7 cellular contexts compared by ENCODE assay signal in genomic region chr19:2166741-2167738, GRCh38. TPM values are rescaled to one million over a fixed set of nuclear protein-coding genes. Genes with fewer than 3 reads are reported as not detected.
A peak's percentile ranks its signal among the peaks of the same experiment; 100 is the strongest.
DNase-seq lines count a peak whose midpoint lies in the region; ATAC-seq, FAIRE-seq and TF ChIP-seq lines count a peak whose summit lies in the region.

No MANE protein-coding gene starts in this region.

- ATAC-seq in natural killer cell (no peak), HG02870 (IDR thresholded peaks at IDR 0.05; ENCODE audit: unreplicated experiment) (no peak), HG03342 (IDR thresholded peaks at IDR 0.05; ENCODE audit: unreplicated experiment) (no peak), GM21447 (IDR thresholded peaks at IDR 0.05; ENCODE audit: unreplicated experiment) (no peak)

- H3K36me3 Mint-ChIP-seq in endodermal cell (ENCODE audit: low read depth) (no peaks in the 10 kb centered on the region), natural killer cell (no peaks in the 10 kb centered on the region)

- peak; percentile 67 for FAIRE-seq in GM12891 (lab: Jason Lieb, UNC)

- H3K27ac ChIP-seq in endodermal cell (ENCODE audit: low read depth, low read length), result no peak overlapping the region

- no peak for TF ChIP-seq CTCF in endodermal cell (conservative IDR thresholded peaks at IDR 0.05)
- TF ChIP-seq CTCF in natural killer cell (IDR thresholded peaks at IDR 0.05), result no peak

- no peaks in the 10 kb centered on the region for H3K9me3 Mint-ChIP-seq in endodermal cell
- H3K9me3 Mint-ChIP-seq in natural killer cell, result no peaks in the 10 kb centered on the region

- intact Hi-C loops in natural killer cell (cut with micrococcal nuclease), result loop anchor here (5.0 to 10.0 kb wide), 3 partner anchors 80 to 458 kb away; no protein-coding TSS in a partner anchor

- H3K4me1 Mint-ChIP-seq in endodermal cell (peaks cover 32% of the 10 kb centered on the region), natural killer cell (peaks cover 40 to 58% of the 10 kb centered on the region in 2 donors)

- no peaks in the 10 kb centered on the region for H3K36me3 ChIP-seq in endodermal cell (ENCODE audit: control insufficient read depth, insufficient read depth, low read length)

- no peak for DNase-seq in GM12891 (ENCODE audit: insufficient read length, low spot score)
- DNase-seq in endodermal cell, result peak; percentile 62
- DNase-seq in natural killer cell, result no peak

- no peak overlapping the region for H3K9ac ChIP-seq in endodermal cell (ENCODE audit: extremely low read depth, low read length, poor library complexity, severe bottlenecking)

- H3K27ac Mint-ChIP-seq in endodermal cell (no peak overlapping the region), natural killer cell (peak overlapping the region; percentile 94 to 98)

- peaks cover 20% of the 10 kb centered on the region for H3K4me1 ChIP-seq in endodermal cell (ENCODE audit: control insufficient read depth, insufficient read depth, low read length)

- H3K27me3 ChIP-seq in endodermal cell (ENCODE audit: control insufficient read depth, insufficient read depth, low read length, poor library complexity, severe bottlenecking), result no peaks in the 10 kb centered on the region

- H3K27me3 Mint-ChIP-seq in endodermal cell (ENCODE audit: insufficient read depth) (no peaks in the 10 kb centered on the region), natural killer cell (ENCODE audit: low read depth in 2 of 2) (no peaks in the 10 kb centered on the region)

- no peak for TF ChIP-seq POLR2A in GM12891 (IDR thresholded peaks at IDR 0.05; ENCODE audit: low read depth, low read length)

- H3K4me3 Mint-ChIP-seq in endodermal cell, result peak overlapping the region; percentile 11
- peak overlapping the region; percentile 89 for H3K4me3 Mint-ChIP-seq in natural killer cell

- H3K4me3 ChIP-seq in endodermal cell (ENCODE audit: low read length), result no peak overlapping the region

- WGBS in endodermal cell (ENCODE audit: insufficient coverage in 1 of 2, insufficient read length in 1 of 2), 2 experiments, result 93 to 94% methylated on average over 28 to 35 of the region's 35 CpGs

- H3K9me3 ChIP-seq in endodermal cell (ENCODE audit: control insufficient read depth, low read length), result no peaks in the 10 kb centered on the region

TF ChIP-seq in GM12891, 5 proteins besides CTCF, POLR2A, EP300 and RAD21:
- TF ChIP-seq POLR2AphosphoS5 (IDR thresholded peaks at IDR 0.05; ENCODE audit: low read depth, low read length), result no peak
- no peak for TF ChIP-seq POU2F2 (IDR thresholded peaks at IDR 0.05; ENCODE audit: low read depth, low read length)
- no peak for TF ChIP-seq PAX5 (IDR thresholded peaks at IDR 0.05; ENCODE audit: insufficient read depth, low read length, severe bottlenecking)
- no peak for TF ChIP-seq SPI1 (IDR thresholded peaks at IDR 0.05; ENCODE audit: low read depth, low read length)
- no peak for TF ChIP-seq TAF1 (IDR thresholded peaks at IDR 0.05; ENCODE audit: low read depth, low read length)

TF ChIP-seq in PFSK-1, 5 proteins besides CTCF, POLR2A, EP300 and RAD21:
- TF ChIP-seq, protein P1, sequence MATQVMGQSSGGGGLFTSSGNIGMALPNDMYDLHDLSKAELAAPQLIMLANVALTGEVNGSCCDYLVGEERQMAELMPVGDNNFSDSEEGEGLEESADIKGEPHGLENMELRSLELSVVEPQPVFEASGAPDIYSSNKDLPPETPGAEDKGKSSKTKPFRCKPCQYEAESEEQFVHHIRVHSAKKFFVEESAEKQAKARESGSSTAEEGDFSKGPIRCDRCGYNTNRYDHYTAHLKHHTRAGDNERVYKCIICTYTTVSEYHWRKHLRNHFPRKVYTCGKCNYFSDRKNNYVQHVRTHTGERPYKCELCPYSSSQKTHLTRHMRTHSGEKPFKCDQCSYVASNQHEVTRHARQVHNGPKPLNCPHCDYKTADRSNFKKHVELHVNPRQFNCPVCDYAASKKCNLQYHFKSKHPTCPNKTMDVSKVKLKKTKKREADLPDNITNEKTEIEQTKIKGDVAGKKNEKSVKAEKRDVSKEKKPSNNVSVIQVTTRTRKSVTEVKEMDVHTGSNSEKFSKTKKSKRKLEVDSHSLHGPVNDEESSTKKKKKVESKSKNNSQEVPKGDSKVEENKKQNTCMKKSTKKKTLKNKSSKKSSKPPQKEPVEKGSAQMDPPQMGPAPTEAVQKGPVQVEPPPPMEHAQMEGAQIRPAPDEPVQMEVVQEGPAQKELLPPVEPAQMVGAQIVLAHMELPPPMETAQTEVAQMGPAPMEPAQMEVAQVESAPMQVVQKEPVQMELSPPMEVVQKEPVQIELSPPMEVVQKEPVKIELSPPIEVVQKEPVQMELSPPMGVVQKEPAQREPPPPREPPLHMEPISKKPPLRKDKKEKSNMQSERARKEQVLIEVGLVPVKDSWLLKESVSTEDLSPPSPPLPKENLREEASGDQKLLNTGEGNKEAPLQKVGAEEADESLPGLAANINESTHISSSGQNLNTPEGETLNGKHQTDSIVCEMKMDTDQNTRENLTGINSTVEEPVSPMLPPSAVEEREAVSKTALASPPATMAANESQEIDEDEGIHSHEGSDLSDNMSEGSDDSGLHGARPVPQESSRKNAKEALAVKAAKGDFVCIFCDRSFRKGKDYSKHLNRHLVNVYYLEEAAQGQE (IDR thresholded peaks at IDR 0.05; ENCODE audit: insufficient read depth in 1 of 2, low read depth in 2 of 2, low read length in 2 of 2), result no peak
- TF ChIP-seq FOXP2 (optimal IDR thresholded peaks at IDR 0.05; ENCODE audit: borderline replicate concordance, extremely low read depth, extremely low read length, insufficient read depth) (no peak), TAF1 (IDR thresholded peaks at IDR 0.05; ENCODE audit: borderline replicate concordance, insufficient read depth, low read length) (0 out of 2 replicates have a peak, but pooled peaks have one; percentile 20), SIN3A (IDR thresholded peaks at IDR 0.05; ENCODE audit: borderline replicate concordance, insufficient read depth, low read length) (peak; percentile 44; the same call in 1 of the 2 replicates), POLR2AphosphoS5 (IDR thresholded peaks at IDR 0.05; ENCODE audit: low read depth, low read length) (peak; percentile 64; the same call in 1 of the 2 replicates)

RNA-seq across cellular contexts. Expression of gene DOT1L, which starts 3.3 kb away (rescaled TPM):
- polyA plus RNA-seq in GM12891 (2012; ENCODE audit: low read depth, missing spikeins), result 18.5 TPM
- 52.0 TPM for polyA plus RNA-seq in PFSK-1 (2012; ENCODE audit: insufficient read length, low read depth)
- total RNA-seq in endodermal cell (100 to 1,000 TPM in 1 of 2 donors, 10 to 100 TPM in 1; 84.3 to 102 TPM), natural killer cell (10 to 100 TPM; 42.5 to 62.1 (median 54.3) TPM)
- polyA plus RNA-seq in endodermal cell (2013, experiment 1 of 2), result 78.1 TPM
- 65.1 TPM for polyA plus RNA-seq in endodermal cell (2013, experiment 2 of 2)

RNA-seq across cellular contexts. Expression of gene AP3D1, which starts 15.7 kb away (rescaled TPM):
- polyA plus RNA-seq in GM12891 (2012; ENCODE audit: low read depth, missing spikeins), result 80.2 TPM
- 225 TPM for polyA plus RNA-seq in PFSK-1 (2012; ENCODE audit: insufficient read length, low read depth)
- total RNA-seq in endodermal cell (100 to 1,000 TPM; 162 to 181 TPM), natural killer cell (10 to 100 TPM; 74.6 to 93.1 (median 87.5) TPM)
- polyA plus RNA-seq in endodermal cell (2013, experiment 1 of 2), result 115 TPM
- polyA plus RNA-seq in endodermal cell (2013, experiment 2 of 2), result 103 TPM
